ENCODE assay signal across 9 cellular contexts in genomic region chr21:33019885-33020557, GRCh38. TPM values are rescaled to one million over a fixed set of nuclear protein-coding genes. Genes with fewer than 3 reads are reported as not detected.
DNase-seq lines count a peak whose midpoint lies in the region; ATAC-seq and TF ChIP-seq lines count a peak whose summit lies in the region.
"Had no signal": no experiment of that assay in that cellular context is flagged by ENCODE, and none has a peak within 500 bp of the region (broad histone marks: within the 10 kb centered on the region; RNA-seq: fewer than 3 reads in every experiment).

No MANE protein-coding gene starts in this region.

- peaks cover 62% of the 10 kb centered on the region for H3K27me3 Mint-ChIP-seq in activated naive CD8-positive, alpha-beta T cell

- H3K36me3 Mint-ChIP-seq in activated naive CD8-positive, alpha-beta T cell, result no peaks in the 10 kb centered on the region

- peak overlapping the region; percentile 81 for H3K4me3 Mint-ChIP-seq in activated naive CD8-positive, alpha-beta T cell

- no peak for TF ChIP-seq EP300 in upper lobe of left lung (IDR thresholded peaks at IDR 0.05)

- WGBS in heart right ventricle, 2 donors, result 1 to 2% methylated on average over 55 of the region's 55 CpGs
- 3 to 4% methylated on average over 5 to 24 of the region's 55 CpGs for WGBS in upper lobe of left lung, 2 donors

- TF ChIP-seq CTCF in heart right ventricle (IDR thresholded peaks at IDR 0.05) (no peak), right atrium auricular region (IDR thresholded peaks at IDR 0.05) (no peak), lower lobe of right lung (IDR thresholded peaks at IDR 0.05) (no peak), upper lobe of left lung (IDR thresholded peaks at IDR 0.05) (no peak)

- H3K9me3 ChIP-seq in heart right ventricle, result no peaks in the 10 kb centered on the region
- no peaks in the 10 kb centered on the region for H3K9me3 ChIP-seq in right atrium auricular region
- no peaks in the 10 kb centered on the region for H3K9me3 ChIP-seq in lower lobe of right lung
- no peaks in the 10 kb centered on the region for H3K9me3 ChIP-seq in upper lobe of left lung

- H3K27ac ChIP-seq in heart right ventricle (no peak overlapping the region), right atrium auricular region (no peak overlapping the region), lower lobe of right lung (no peak overlapping the region), upper lobe of left lung (no peak overlapping the region)

- ATAC-seq in heart right ventricle (peak in 1 of 8 donors; percentile 42), lower lobe of right lung (peak; percentile 9 to 26), upper lobe of left lung (ENCODE audit: low FRiP score in 2 of 2) (no peak), HG02798 (IDR thresholded peaks at IDR 0.05; ENCODE audit: poor library complexity, unreplicated experiment) (no peak), GM18502 (IDR thresholded peaks at IDR 0.05; ENCODE audit: poor library complexity, unreplicated experiment) (no peak)

- H3K27ac Mint-ChIP-seq in activated naive CD8-positive, alpha-beta T cell, result no peak overlapping the region

- H3K27me3 ChIP-seq in heart right ventricle (peaks cover 16 to 100% (median 96%) of the 10 kb centered on the region in 7 donors), right atrium auricular region (peaks cover 26 to 51% of the 10 kb centered on the region in 2 donors), lower lobe of right lung (ENCODE audit: low read depth) (peaks cover 99% of the 10 kb centered on the region), upper lobe of left lung (peaks cover 0 to 70% (median 37%) of the 10 kb centered on the region in 4 donors)

- H3K9me3 Mint-ChIP-seq in activated naive CD8-positive, alpha-beta T cell (ENCODE audit: low read depth), result no peaks in the 10 kb centered on the region

- H3K4me3 ChIP-seq in heart right ventricle (peak overlapping the region in 8 of 10 donors; percentile 4 to 43 (median 20)), right atrium auricular region (peak overlapping the region in 1 of 2 donors; percentile 27), lower lobe of right lung (peak overlapping the region; percentile 30), upper lobe of left lung (peak overlapping the region in 3 of 4 donors; percentile 6 to 37 (median 23))

- peaks cover 38% of the 10 kb centered on the region for H3K4me1 Mint-ChIP-seq in activated naive CD8-positive, alpha-beta T cell (ENCODE audit: low read depth)

- no peaks in the 10 kb centered on the region for H3K36me3 ChIP-seq in heart right ventricle
- no peaks in the 10 kb centered on the region for H3K36me3 ChIP-seq in right atrium auricular region
- H3K36me3 ChIP-seq in lower lobe of right lung, result no peaks in the 10 kb centered on the region
- H3K36me3 ChIP-seq in upper lobe of left lung, result no peaks in the 10 kb centered on the region

- DNase-seq in heart right ventricle (no peak), right atrium auricular region (ENCODE audit: low spot score) (no peak), lower lobe of right lung (no peak), upper lobe of left lung (peak in 1 of 2 donors; percentile 83), NCI-H2081 treated with DMSO at 0.1 percent for 48 hours (lab: John Stamatoyannopoulos, UW) (no peak)

- intact Hi-C loops in heart right ventricle (cut with DNase I), result loop anchor here in 1 of 10 donors (10.0 kb wide), 1 partner anchor 105 kb away; no protein-coding TSS in a partner anchor
- intact Hi-C loops in lower lobe of right lung (cut with DNase I), result no loop called here

- TF ChIP-seq POLR2A in upper lobe of left lung (IDR thresholded peaks at IDR 0.05), result no peak

- H3K4me1 ChIP-seq in heart right ventricle (peaks cover 2 to 43% (median 22%) of the 10 kb centered on the region in 9 donors), right atrium auricular region (peaks cover 0 to 30% of the 10 kb centered on the region in 2 donors), lower lobe of right lung (peaks cover 32% of the 10 kb centered on the region), upper lobe of left lung (peaks cover 23 to 38% (median 30%) of the 10 kb centered on the region in 4 donors)

RNA-seq across cellular contexts. Expression of gene OLIG2, which starts 5.7 kb away (rescaled TPM):
- total RNA-seq in heart right ventricle, result not detected
- polyA plus RNA-seq in heart right ventricle, result not detected
- total RNA-seq in right atrium auricular region, result not detected
- not detected for total RNA-seq in lower lobe of right lung
- total RNA-seq in upper lobe of left lung, result not detected
- polyA plus RNA-seq: adipose tissue had no signal

RNA-seq across cellular contexts. Expression of gene OLIG1, which starts 49.9 kb away (rescaled TPM):
- under 1 TPM in 4 of 10 donors, not detected in 6; 0.09 to 0.49 (median 0.12) TPM for total RNA-seq in heart right ventricle
- polyA plus RNA-seq in heart right ventricle, result not detected
- not detected for total RNA-seq in right atrium auricular region
- 0.59 TPM for total RNA-seq in lower lobe of right lung
- total RNA-seq in upper lobe of left lung, result 1 to 10 TPM in 3 of 6 donors, under 1 TPM in 2, not detected in 1; 0.54 to 3.2 (median 2.0) TPM

Comparison
In these comparisons a context has a peak if more than half of its experiments do, and no peak if none do; other contexts are left out.
1. ATAC-seq: peak in lower lobe of right lung (2 of 2); none in upper lobe of left lung (0 of 2), HG02798 (single experiment) and GM18502 (single experiment).